In the genomic region with DNA sequence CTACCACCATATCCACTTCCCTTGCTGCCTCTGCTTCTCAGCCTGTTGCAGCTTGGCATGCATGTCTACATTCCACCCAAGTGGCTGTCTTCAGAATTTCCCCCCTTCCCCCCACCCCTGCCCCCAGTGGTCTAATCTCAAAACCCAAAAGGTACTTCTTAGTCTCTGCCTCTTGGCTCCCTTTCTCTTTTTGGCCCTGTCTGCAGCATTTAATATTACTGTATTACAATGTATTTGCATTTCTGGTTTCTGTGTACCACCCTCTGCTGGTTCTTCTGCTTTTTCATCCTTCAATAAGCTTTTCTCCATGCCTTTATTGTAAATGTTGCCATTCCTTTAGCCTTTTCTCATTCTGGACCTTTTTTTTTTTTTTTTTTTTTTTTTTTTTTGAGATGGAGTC, we compare ENCODE assay signal across 1 cellular context.
TF ChIP-seq lines count a peak whose summit lies in the region.

No MANE protein-coding gene starts in this region.

TF ChIP-seq in IMR-90, 13 proteins besides CTCF, POLR2A, EP300 and RAD21:
- TF ChIP-seq MAZ (IDR thresholded peaks at IDR 0.05; ENCODE audit: borderline replicate concordance, low read depth, low read length) (no peak), CEBPB (IDR thresholded peaks at IDR 0.05; ENCODE audit: low read depth, low read length) (no peak)
TF ChIP-seq in IMR-90: peak in this region for 0.
